Comparison of ENCODE assay signal across 33 cellular contexts in genomic region chr1:38616846-38617245, GRCh38.
"Had no signal": no experiment of that assay in that cellular context is flagged by ENCODE, and none has a peak within 500 bp of the region (broad histone marks: within the 10 kb centered on the region; RNA-seq: fewer than 3 reads in every experiment).

No MANE protein-coding gene starts in this region.

- H3K9me3 ChIP-seq: esophagus squamous epithelium, left ventricle myocardium inferior, lower lobe of right lung, mucosa of descending colon, ovary, psoas muscle, suprapubic skin, transverse colon, upper lobe of right lung, uterus had no signal

- H3K27ac ChIP-seq: coronary artery, esophagus squamous epithelium, left ventricle myocardium inferior, lower lobe of right lung, ovary, psoas muscle, suprapubic skin, transverse colon, upper lobe of right lung, uterus had no signal

- DNase-seq: dermis blood vessel endothelial cell; effector memory CD4-positive, alpha-beta T cell; esophagus squamous epithelium; foreskin melanocyte; hypothalamus; immature natural killer cell; islet precursor cell; kidney glomerular epithelial cell; left colon; left ventricle myocardium inferior; lower lobe of right lung; mucosa of descending colon; naive B cell; occipital lobe; ovary; posterior cingulate gyrus; psoas muscle; right cardiac atrium; small intestine; stimulated activated CD4-positive, alpha-beta T cell treated with anti-CD3 and anti-CD28 coated beads, Interleukin-15, amount 100 ng/mL, for 24 hours; stimulated activated CD4-positive, alpha-beta T cell treated with anti-CD3 and anti-CD28 coated beads, Interleukin-4, amount 100 ng/mL, for 1 hour; stimulated activated CD8-positive, alpha-beta memory T cell treated with anti-CD3 and anti-CD28 coated beads, Interleukin-4, amount 100 ng/mL, for 48 hours; stimulated activated naive CD4-positive, alpha-beta T cell; stimulated activated naive CD8-positive, alpha-beta T cell treated with anti-CD3 and anti-CD28 coated beads, Interleukin-15, amount 100 ng/mL, for 72 hours; transverse colon; upper lobe of right lung; uterus had no signal

- H3K36me3 ChIP-seq: esophagus squamous epithelium, left ventricle myocardium inferior, lower lobe of right lung, ovary, suprapubic skin, transverse colon, upper lobe of right lung, uterus had no signal

- H3K27me3 ChIP-seq: ovary, upper lobe of right lung, uterus had no signal

- ATAC-seq: left colon; lower lobe of right lung; mucosa of descending colon; psoas muscle; stimulated activated naive CD8-positive, alpha-beta T cell treated with anti-CD3 and anti-CD28 coated beads, Interleukin-15, amount 100 ng/mL, for 72 hours; upper lobe of right lung had no signal

- H3K9me3 Mint-ChIP-seq: immature natural killer cell, nephron had no signal

- H3K4me3 ChIP-seq: coronary artery, esophagus squamous epithelium, left ventricle myocardium inferior, lower lobe of right lung, mucosa of descending colon, ovary, psoas muscle, suprapubic skin, transverse colon, upper lobe of right lung, uterus had no signal

- H3K4me1 Mint-ChIP-seq: immature natural killer cell; mesothelial cell of epicardium; naive B cell; stimulated activated naive CD8-positive, alpha-beta T cell treated with anti-CD3 and anti-CD28 coated beads, Interleukin-15, amount 100 ng/mL, for 72 hours had no signal

- FAIRE-seq: endothelial cell of umbilical vein, small intestine had no signal

- H3K27ac Mint-ChIP-seq: immature natural killer cell; memory B cell; mesothelial cell of epicardium; naive B cell; nephron; stimulated activated naive CD8-positive, alpha-beta T cell treated with anti-CD3 and anti-CD28 coated beads, Interleukin-15, amount 100 ng/mL, for 72 hours had no signal

- H3K36me3 Mint-ChIP-seq: immature natural killer cell, mesothelial cell of epicardium had no signal

- H3K4me3 Mint-ChIP-seq: immature natural killer cell; memory B cell; mesothelial cell of epicardium; naive B cell; nephron; stimulated activated naive CD8-positive, alpha-beta T cell treated with anti-CD3 and anti-CD28 coated beads, Interleukin-15, amount 100 ng/mL, for 72 hours had no signal

- H3K4me1 ChIP-seq: esophagus squamous epithelium, lower lobe of right lung, psoas muscle, suprapubic skin, transverse colon, upper lobe of right lung, uterus had no signal
